Comparison of ENCODE assay signal across 32 cellular contexts in the genomic region with DNA sequence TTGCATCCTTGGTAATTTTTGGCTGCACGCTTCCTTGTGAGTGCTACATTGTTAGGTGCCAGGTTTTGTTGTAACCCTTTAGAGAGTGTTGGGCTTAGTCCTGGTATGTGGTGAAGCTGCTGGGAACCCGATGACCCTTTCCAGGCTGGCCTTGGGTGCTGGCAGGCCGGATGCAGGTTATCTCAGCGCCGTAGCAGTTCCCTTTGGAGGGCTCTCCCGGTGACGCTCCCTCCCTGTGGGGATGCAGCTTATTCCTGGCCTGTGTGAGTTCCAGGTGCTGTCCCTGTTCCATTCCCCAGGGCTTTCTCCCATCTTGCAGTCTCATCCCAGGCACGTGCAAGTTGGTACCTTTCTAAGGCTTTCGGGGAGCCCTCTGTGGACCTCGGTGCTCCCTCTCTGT. TPM values are rescaled to one million over a fixed set of nuclear protein-coding genes. Genes with fewer than 3 reads are reported as not detected.
"Had no signal": no experiment of that assay in that cellular context is flagged by ENCODE, and none has a peak within 500 bp of the region (broad histone marks: within the 10 kb centered on the region; RNA-seq: fewer than 3 reads in every experiment).

No MANE protein-coding gene starts in this region.

- ATAC-seq: effector memory CD8-positive, alpha-beta T cell; heart left ventricle; left cardiac atrium; left lung; naive thymus-derived CD4-positive, alpha-beta T cell; psoas muscle; right cardiac atrium; stimulated activated naive B cell treated with anti-CD40 and anti-IgM and Interleukin-4, amounts not matched to agents 10 μg/mL and 1 μg/mL and 100 μg/mL, for 72 hours; upper lobe of right lung had no signal

- H3K27ac ChIP-seq: esophagus squamous epithelium, heart left ventricle, hepatocyte, left lung, neural progenitor cell, psoas muscle, skin epidermis, thoracic aorta, tibial nerve, upper lobe of right lung, uterus had no signal

- H3K4me2 ChIP-seq: hepatocyte, neural progenitor cell had no signal

- H3K4me1 ChIP-seq: left lung, psoas muscle had no signal

- H3K4me3 ChIP-seq: esophagus squamous epithelium, heart left ventricle, hepatocyte, left lung, neural progenitor cell, psoas muscle, skin epidermis, thoracic aorta, tibial nerve, upper lobe of right lung, uterus had no signal

- H3K36me3 ChIP-seq: esophagus squamous epithelium, heart left ventricle, left lung, neural progenitor cell, thoracic aorta, tibial nerve, upper lobe of right lung, uterus had no signal

- H3K9me3 ChIP-seq: esophagus squamous epithelium, left lung, psoas muscle, upper lobe of right lung, uterus had no signal

- DNase-seq: cortex of kidney; effector memory CD8-positive, alpha-beta T cell; erythroblast; esophagus squamous epithelium; left cardiac atrium; mammary epithelial cell; mesendoderm; midbrain; nucleus accumbens; psoas muscle; stimulated activated CD4-positive, alpha-beta T cell treated with anti-CD3 and anti-CD28 coated beads, Interleukin-15, amount 100 ng/mL, for 24 hours; stimulated activated CD4-positive, alpha-beta T cell treated with anti-CD3 and anti-CD28 coated beads, Interleukin-2, amount 100 ng/mL, for 48 hours; stimulated activated naive B cell treated with anti-CD40 and anti-IgM and Interleukin-4, amounts not matched to agents 10 μg/mL and 1 μg/mL and 100 μg/mL, for 72 hours; uterus had no signal

- H2AFZ ChIP-seq: hepatocyte, neural progenitor cell had no signal

- H3K9ac ChIP-seq: neural progenitor cell had no signal

- H3K79me2 ChIP-seq: hepatocyte had no signal

- FAIRE-seq: endometrium, frontal cortex had no signal

- H3K27me3 ChIP-seq: neural progenitor cell had no signal

RNA-seq across cellular contexts. Expression of a gene that starts 13.9 kb away (rescaled TPM):
- total RNA-seq: dermis microvascular lymphatic vessel endothelial cell; esophagus squamous epithelium; frontal cortex; glomerular endothelial cell; heart left ventricle; hepatocyte; kidney epithelial cell; left cardiac atrium; left lung; mammary epithelial cell; mucosa of gallbladder; naive thymus-derived CD4-positive, alpha-beta T cell; osteocyte; psoas muscle; renal cortical epithelial cell; right cardiac atrium; thoracic aorta; tibial nerve; upper lobe of right lung; uterus had no signal
- polyA plus RNA-seq: heart left ventricle; hepatocyte; mammary epithelial cell; naive thymus-derived CD4-positive, alpha-beta T cell; psoas muscle; right cardiac atrium had no signal
